Comparison of ENCODE assay signal across 11 cellular contexts in the genomic region with DNA sequence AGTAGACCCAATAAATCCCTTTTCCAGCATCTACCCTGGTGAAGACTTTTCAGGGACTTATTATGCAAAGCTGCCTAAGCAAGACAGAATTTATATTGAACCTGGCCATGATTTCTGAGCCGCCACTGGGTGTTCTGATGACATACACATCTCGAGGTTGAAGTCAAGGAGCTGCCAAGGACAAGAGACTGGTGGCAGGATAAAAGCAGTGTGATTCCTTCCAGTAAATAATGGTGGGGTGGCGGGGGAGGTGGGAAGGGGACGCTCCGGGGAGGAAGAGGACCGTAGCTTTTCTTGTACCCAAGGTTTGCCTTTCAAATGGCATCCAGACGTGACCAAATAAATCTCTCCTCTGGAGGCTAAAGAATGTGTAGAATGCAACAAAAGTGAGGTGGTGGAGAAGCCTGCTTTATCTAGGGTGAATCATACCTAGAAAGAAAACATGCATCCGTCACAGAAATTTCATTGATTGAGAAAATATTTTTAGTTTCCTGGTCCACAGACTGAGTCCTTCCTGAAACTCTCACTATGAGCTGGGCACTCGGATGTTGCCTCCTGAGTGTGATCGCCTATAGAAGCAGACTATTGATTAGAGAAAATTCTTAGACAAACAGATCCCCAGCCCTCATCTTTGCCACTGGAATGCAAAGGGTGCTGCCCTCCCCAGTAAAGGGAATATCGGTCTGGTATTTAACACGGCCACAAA.
DNase-seq lines count a peak whose midpoint lies in the region; ATAC-seq, FAIRE-seq and TF ChIP-seq lines count a peak whose summit lies in the region.
"Had no signal": no experiment of that assay in that cellular context is flagged by ENCODE, and none has a peak within 500 bp of the region (broad histone marks: within the 10 kb centered on the region; RNA-seq: fewer than 3 reads in every experiment).

No MANE protein-coding gene starts in this region.

- peaks cover 2% of the 10 kb centered on the region for H3K9me3 Mint-ChIP-seq in stimulated activated memory B cell treated with anti-CD40 and anti-IgM and Interleukin-4, amounts not matched to agents 10 μg/mL and 1 μg/mL and 100 μg/mL, for 72 hours

- intact Hi-C loops in endothelial cell of umbilical vein (cut with micrococcal nuclease), result loop anchor here (1.0 to 5.0 kb wide), 3 partner anchors 113 to 264 kb away; partner anchors contain the start of gene DPF3

- no peaks in the 10 kb centered on the region for H4K20me1 ChIP-seq in endothelial cell of umbilical vein (replicated peaks; ENCODE audit: control insufficient read depth, extremely low read depth, insufficient read depth, low read length)

- H3K36me3 ChIP-seq in endothelial cell of umbilical vein (ENCODE audit: control insufficient read depth in 2 of 2, extremely low read depth in 1 of 2, insufficient read depth in 2 of 2, low read length in 2 of 2), result no peaks in the 10 kb centered on the region

- peak overlapping the region; percentile 76 for H3K4me2 ChIP-seq in endothelial cell of umbilical vein (ENCODE audit: insufficient read depth, low read length)

- TF ChIP-seq CTCF in endothelial cell of umbilical vein (IDR thresholded peaks at IDR 0.05; ENCODE audit: extremely low read depth in 1 of 2, insufficient read depth in 1 of 2, low read depth in 1 of 2, low read length in 2 of 2), result no peak

- H3K27ac Mint-ChIP-seq in stimulated activated memory B cell treated with anti-CD40 and anti-IgM and Interleukin-4, amounts not matched to agents 10 μg/mL and 1 μg/mL and 100 μg/mL, for 72 hours, result no peak overlapping the region
- H3K27ac Mint-ChIP-seq: T-helper 1 cell treated with Interleukin-12 subunit alpha and Interleukin-12 subunit beta and Interleukin-4 antibody, amounts not matched to agents 30 μg/mL and 1 μg/mL, for 36 hours had no signal

- FAIRE-seq in endothelial cell of umbilical vein (lab: Jason Lieb, UNC), result peak; percentile 92

- H3K9me1 ChIP-seq in endothelial cell of umbilical vein (replicated peaks; ENCODE audit: control insufficient read depth, extremely low read depth, insufficient read depth, low read length), result no peaks in the 10 kb centered on the region

- H3K27me3 Mint-ChIP-seq in stimulated activated memory B cell treated with anti-CD40 and anti-IgM and Interleukin-4, amounts not matched to agents 10 μg/mL and 1 μg/mL and 100 μg/mL, for 72 hours, result no peaks in the 10 kb centered on the region
- H3K27me3 Mint-ChIP-seq: brain had no signal

- H3K36me3 Mint-ChIP-seq in stimulated activated memory B cell treated with anti-CD40 and anti-IgM and Interleukin-4, amounts not matched to agents 10 μg/mL and 1 μg/mL and 100 μg/mL, for 72 hours, result peaks cover 12% of the 10 kb centered on the region
- H3K36me3 Mint-ChIP-seq: brain had no signal

- H3K4me3 Mint-ChIP-seq in stimulated activated memory B cell treated with anti-CD40 and anti-IgM and Interleukin-4, amounts not matched to agents 10 μg/mL and 1 μg/mL and 100 μg/mL, for 72 hours, result no peak overlapping the region
- H3K4me3 Mint-ChIP-seq: brain; T-helper 1 cell treated with Interleukin-12 subunit alpha and Interleukin-12 subunit beta and Interleukin-4 antibody, amounts not matched to agents 30 μg/mL and 1 μg/mL, for 36 hours had no signal

- no peak overlapping the region for H3K9ac ChIP-seq in endothelial cell of umbilical vein (replicated peaks; ENCODE audit: extremely low read depth, insufficient read depth, low read length)

- no peaks in the 10 kb centered on the region for H3K27me3 ChIP-seq in endothelial cell of umbilical vein (ENCODE audit: control insufficient read depth in 2 of 2, insufficient read depth in 2 of 2, low read length in 2 of 2)

- POLR2A ChIA-PET in endothelial cell of umbilical vein (lab: Charles Lee), result no interaction called here

- no TSS peak for BruUV-seq in endothelial cell of umbilical vein (replicated peaks; lab: Mats Ljungman, UMichigan)

- DNase-seq in AG20443 (ENCODE audit: low spot score) (peak; percentile 73), M059J (ENCODE audit: low read depth) (peak; percentile 87), endothelial cell of umbilical vein (ENCODE audit: low read depth, low spot score) (peak; percentile 59), non-pigmented ciliary epithelial cell (ENCODE audit: low read depth) (peak; percentile 84), Kasumi-1 (lab: John Stamatoyannopoulos, UW) (no peak)
- DNase-seq: NCI-H748 treated with DMSO at 0.1 percent for 48 hours had no signal

- dilution Hi-C loops in endothelial cell of umbilical vein (cut with MboI; ENCODE audit: extremely low pct_ligation_motif_present, low sequenced_read_pairs), result no loop called here

- H3K27ac ChIP-seq in endothelial cell of umbilical vein (ENCODE audit: insufficient read depth, low read depth, low read length), result peak overlapping the region; percentile 60

- no peak for TF ChIP-seq POLR2A in endothelial cell of umbilical vein (IDR thresholded peaks at IDR 0.05; ENCODE audit: low read depth, low read length)

- H3K4me1 Mint-ChIP-seq in stimulated activated memory B cell treated with anti-CD40 and anti-IgM and Interleukin-4, amounts not matched to agents 10 μg/mL and 1 μg/mL and 100 μg/mL, for 72 hours, result peaks cover 20% of the 10 kb centered on the region

- ATAC-seq in GM19467 (IDR thresholded peaks at IDR 0.05; ENCODE audit: unreplicated experiment) (no peak), HG02884 (IDR thresholded peaks at IDR 0.05; ENCODE audit: unreplicated experiment) (no peak)
- ATAC-seq in stimulated activated memory B cell treated with anti-CD40 and anti-IgM and Interleukin-4, amounts not matched to agents 10 μg/mL and 1 μg/mL and 100 μg/mL, for 72 hours, result no peak

- H3K4me3 ChIP-seq in endothelial cell of umbilical vein (replicated peaks in 1 of 3; ENCODE audit: insufficient read depth in 1 of 3, low read depth in 1 of 3, low read length in 3 of 3), result no peak overlapping the region

- H3K79me2 ChIP-seq in endothelial cell of umbilical vein (ENCODE audit: control insufficient read depth, insufficient read depth, low read length), result no peaks in the 10 kb centered on the region

- CTCF ChIA-PET in endothelial cell of umbilical vein (lab: Charles Lee), result interaction anchor here (0.5 to 2.0 kb wide), 11 partner anchors 9 to 268 kb away, joined by 3 to 10 read pairs (median 3); partner anchors contain the start of gene DPF3

- no peaks in the 10 kb centered on the region for H3K9me3 ChIP-seq in endothelial cell of umbilical vein (replicated peaks; ENCODE audit: control insufficient read depth, insufficient read depth, low read length)

- peaks cover 4% of the 10 kb centered on the region for H3K4me1 ChIP-seq in endothelial cell of umbilical vein (ENCODE audit: control insufficient read depth, extremely low read depth, insufficient read depth, low read length)

- no peak overlapping the region for H2AFZ ChIP-seq in endothelial cell of umbilical vein (ENCODE audit: low read depth, low read length)

TF ChIP-seq in endothelial cell of umbilical vein, 7 proteins besides CTCF, POLR2A, EP300 and RAD21:
- TF ChIP-seq MAX (IDR thresholded peaks at IDR 0.05; ENCODE audit: insufficient read depth, insufficient read length), result no peak
- peak; percentile 61 for TF ChIP-seq JUN (IDR thresholded peaks at IDR 0.05; ENCODE audit: borderline replicate concordance, insufficient read depth, insufficient read length, low read depth)
- TF ChIP-seq GATA2 (IDR thresholded peaks at IDR 0.05; ENCODE audit: insufficient read depth, insufficient read length, low read depth, low read length), result peak; percentile 57
- peak; percentile 77 for TF ChIP-seq FOS (IDR thresholded peaks at IDR 0.05; ENCODE audit: borderline replicate concordance, insufficient read depth, low read length)
- no peak for TF ChIP-seq POLR2AphosphoS5 (IDR thresholded peaks at IDR 0.05; ENCODE audit: insufficient read depth, low read depth, low read length)
TF ChIP-seq in endothelial cell of umbilical vein: peak in this region for 3.

Comparison
In these comparisons a context has a peak if more than half of its experiments do, and no peak if none do; other contexts are left out.
1. DNase-seq: peak in AG20443 (single experiment), M059J (single experiment), endothelial cell of umbilical vein (single experiment) and non-pigmented ciliary epithelial cell (single experiment); none in Kasumi-1 (0 of 2).